Comparison of ENCODE assay signal across 19 cellular contexts in the genomic region with DNA sequence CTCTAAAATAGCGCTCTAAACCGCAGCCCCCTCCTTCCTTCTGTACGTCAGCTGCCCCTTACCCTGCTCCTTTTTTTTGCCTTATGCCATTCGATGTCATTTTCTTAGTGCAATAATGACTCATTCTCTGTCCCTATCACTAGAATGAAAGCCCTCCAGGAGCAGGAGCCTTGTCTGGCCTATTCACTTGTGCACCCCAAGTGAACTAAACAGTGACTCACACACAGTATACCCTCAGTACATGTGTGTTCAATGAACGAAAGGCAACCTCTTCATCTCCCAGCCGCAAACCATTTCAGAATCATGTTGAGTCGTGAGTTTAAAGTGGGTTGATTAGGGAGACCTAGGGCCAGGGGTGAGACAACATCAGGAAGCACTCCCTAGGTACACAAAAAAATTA. TPM values are rescaled to one million over a fixed set of nuclear protein-coding genes. Genes with fewer than 3 reads are reported as not detected.
DNase-seq lines count a peak whose midpoint lies in the region; ATAC-seq and TF ChIP-seq lines count a peak whose summit lies in the region.
"Had no signal": no experiment of that assay in that cellular context is flagged by ENCODE, and none has a peak within 500 bp of the region (broad histone marks: within the 10 kb centered on the region; RNA-seq: fewer than 3 reads in every experiment).

No MANE protein-coding gene starts in this region.

- H3F3A ChIP-seq in smooth muscle cell (ENCODE audit: low read depth): no peaks in the 10 kb centered on the region

- H3K4me3 ChIP-seq in smooth muscle cell (no peak overlapping the region), mammary epithelial cell (replicated peaks in 1 of 3; ENCODE audit: insufficient read depth in 1 of 3, low read depth in 2 of 3, low read length in 3 of 3) (no peak overlapping the region)
- H3K4me3 ChIP-seq: body of pancreas, lung, testis had no signal

- no peaks in the 10 kb centered on the region for H3K4me1 Mint-ChIP-seq in activated T-cell treated with anti-CD3 and anti-CD28 coated beads, Interleukin-2, amount 50 U/mL, for 72 hours (ENCODE audit: low read depth)
- H3K4me1 Mint-ChIP-seq in activated T-cell treated with anti-CD3 and anti-CD28 coated beads, Interleukin-2, amount 50 U/mL, for 24 hours (ENCODE audit: low read depth): peaks cover 1% of the 10 kb centered on the region
- H3K4me1 Mint-ChIP-seq: T-cell had no signal

- H3K9ac ChIP-seq in smooth muscle cell (ENCODE audit: low read depth): no peak overlapping the region
- H3K9ac ChIP-seq in mammary epithelial cell (ENCODE audit: insufficient read depth, low read length): no peak overlapping the region

- dilution Hi-C loops in mammary epithelial cell (cut with HindIII; ENCODE audit: low sequenced_read_pairs): no loop called here

- no peaks in the 10 kb centered on the region for H3K9me3 ChIP-seq in smooth muscle cell (replicated peaks; ENCODE audit: low read depth)
- H3K9me3 ChIP-seq in mammary epithelial cell (replicated peaks; ENCODE audit: insufficient read depth, low read length): no peaks in the 10 kb centered on the region
- H3K9me3 ChIP-seq: body of pancreas, testis had no signal

- DNase-seq in activated T-cell treated with anti-CD3 and anti-CD28 coated beads, Interleukin-2, amount 50 U/mL, for 72 hours: no peak
- DNase-seq in activated T-cell treated with anti-CD3 and anti-CD28 coated beads, Interleukin-2, amount 50 U/mL, for 24 hours: no peak
- DNase-seq in smooth muscle cell (lab: John Stamatoyannopoulos, UW; ENCODE audit: unreplicated experiment) (no peak), mammary epithelial cell (no peak), NCI-H1048 (lab: John Stamatoyannopoulos, UW) (no peak), DMS53 treated with DMSO at 0.1 percent for 48 hours (lab: John Stamatoyannopoulos, UW; ENCODE audit: unreplicated experiment) (no peak)
- DNase-seq: activated CD4-positive, CD25-positive, alpha-beta regulatory T cell treated with anti-CD3 and anti-CD28 coated beads, Interleukin-2, amount 50 U/mL, for 72 hours; body of pancreas; HCEC 1CT; KBM-7; NCI-H1417 treated with DMSO at 0.1 percent for 48 hours; NCI-H510A; T-cell had no signal

- H3K9me3 Mint-ChIP-seq in activated T-cell treated with anti-CD3 and anti-CD28 coated beads, Interleukin-2, amount 50 U/mL, for 72 hours: no peaks in the 10 kb centered on the region
- H3K9me3 Mint-ChIP-seq in activated T-cell treated with anti-CD3 and anti-CD28 coated beads, Interleukin-2, amount 50 U/mL, for 24 hours: no peaks in the 10 kb centered on the region
- H3K9me3 Mint-ChIP-seq: activated T-helper 1 cell treated with anti-CD3 and anti-CD28 coated beads, Interleukin-12 subunit alpha, Interleukin-12 subunit beta, Interleukin-2, Interleukin-4 antibody, amounts not matched to agents 30 ng/mL and 10 ng/mL and 1 ng/mL, durations not matched to agents 14 hours and 24 hours and 36 hours; T-cell had no signal

- no peak overlapping the region for H3K27ac Mint-ChIP-seq in activated T-cell treated with anti-CD3 and anti-CD28 coated beads, Interleukin-2, amount 50 U/mL, for 72 hours
- no peak overlapping the region for H3K27ac Mint-ChIP-seq in activated T-cell treated with anti-CD3 and anti-CD28 coated beads, Interleukin-2, amount 50 U/mL, for 24 hours
- H3K27ac Mint-ChIP-seq: activated T-helper 1 cell treated with anti-CD3 and anti-CD28 coated beads, Interleukin-12 subunit alpha, Interleukin-12 subunit beta, Interleukin-2, Interleukin-4 antibody, amounts not matched to agents 30 ng/mL and 10 ng/mL and 1 ng/mL, durations not matched to agents 14 hours and 24 hours and 36 hours; T-cell had no signal

- no peaks in the 10 kb centered on the region for H3K36me3 Mint-ChIP-seq in activated T-cell treated with anti-CD3 and anti-CD28 coated beads, Interleukin-2, amount 50 U/mL, for 72 hours (ENCODE audit: insufficient read depth in 2 of 2)
- H3K36me3 Mint-ChIP-seq in activated T-cell treated with anti-CD3 and anti-CD28 coated beads, Interleukin-2, amount 50 U/mL, for 24 hours (ENCODE audit: low read depth): peaks cover 17% of the 10 kb centered on the region
- H3K36me3 Mint-ChIP-seq: T-cell had no signal

- H3K79me2 ChIP-seq in smooth muscle cell (ENCODE audit: low read depth) (no peaks in the 10 kb centered on the region), mammary epithelial cell (ENCODE audit: insufficient read depth, low read length) (no peaks in the 10 kb centered on the region)

- H3K36me3 ChIP-seq in smooth muscle cell (ENCODE audit: low read depth): no peaks in the 10 kb centered on the region
- no peaks in the 10 kb centered on the region for H3K36me3 ChIP-seq in mammary epithelial cell (ENCODE audit: insufficient read depth, low read length)

- intact Hi-C loops in mammary epithelial cell (cut with micrococcal nuclease): no loop called here

- H3K4me1 ChIP-seq in smooth muscle cell (ENCODE audit: low read depth): peaks cover 18% of the 10 kb centered on the region
- H3K4me1 ChIP-seq in mammary epithelial cell (ENCODE audit: insufficient read depth, low read length): no peaks in the 10 kb centered on the region
- H3K4me1 ChIP-seq: body of pancreas, testis had no signal

- WGBS in smooth muscle cell (ENCODE audit: low lambda C conversion rate): 69% methylated on average over 7 of the region's 7 CpGs
- 83% methylated on average over 7 of the region's 7 CpGs for WGBS in mammary epithelial cell (ENCODE audit: low coverage, missing lambda C conversion rate)

- H3K4me3 Mint-ChIP-seq in activated T-cell treated with anti-CD3 and anti-CD28 coated beads, Interleukin-2, amount 50 U/mL, for 72 hours: no peak overlapping the region
- H3K4me3 Mint-ChIP-seq in activated T-cell treated with anti-CD3 and anti-CD28 coated beads, Interleukin-2, amount 50 U/mL, for 24 hours: no peak overlapping the region
- H3K4me3 Mint-ChIP-seq: activated T-helper 1 cell treated with anti-CD3 and anti-CD28 coated beads, Interleukin-12 subunit alpha, Interleukin-12 subunit beta, Interleukin-2, Interleukin-4 antibody, amounts not matched to agents 30 ng/mL and 10 ng/mL and 1 ng/mL, durations not matched to agents 14 hours and 24 hours and 36 hours; T-cell had no signal

- H3K27ac ChIP-seq in smooth muscle cell (ENCODE audit: low read depth) (peak overlapping the region; percentile 37), mammary epithelial cell (ENCODE audit: insufficient read depth, low read depth, low read length) (no peak overlapping the region)
- H3K27ac ChIP-seq: body of pancreas, testis had no signal

- H3K27me3 Mint-ChIP-seq in activated T-cell treated with anti-CD3 and anti-CD28 coated beads, Interleukin-2, amount 50 U/mL, for 72 hours (ENCODE audit: low read depth): peaks cover 12% of the 10 kb centered on the region
- no peaks in the 10 kb centered on the region for H3K27me3 Mint-ChIP-seq in activated T-cell treated with anti-CD3 and anti-CD28 coated beads, Interleukin-2, amount 50 U/mL, for 24 hours

- CTCF ChIA-PET in mammary epithelial cell (lab: Charles Lee; ENCODE audit: low non-redundant PET): no interaction called here

- in situ Hi-C loops in mammary epithelial cell (cut with MboI; ENCODE audit: low sequenced_read_pairs in 2 of 2): no loop called here

- H3K4me2 ChIP-seq in smooth muscle cell: no peak overlapping the region
- no peak overlapping the region for H3K4me2 ChIP-seq in mammary epithelial cell (ENCODE audit: insufficient read depth, low read depth, low read length)

- H2AFZ ChIP-seq in smooth muscle cell (ENCODE audit: low read depth) (no peak overlapping the region), mammary epithelial cell (ENCODE audit: low read depth, low read length) (no peak overlapping the region)

- BruUV-seq in mammary epithelial cell (replicated peaks; lab: Mats Ljungman, UMichigan): no TSS peak

- H4K20me1 ChIP-seq in smooth muscle cell (ENCODE audit: low read depth) (no peaks in the 10 kb centered on the region), mammary epithelial cell (ENCODE audit: insufficient read depth, low read length) (no peaks in the 10 kb centered on the region)

- ATAC-seq in activated T-cell treated with anti-CD3 and anti-CD28 coated beads, Interleukin-2, amount 50 U/mL, for 72 hours (replicated peaks in 1 of 2): peak; percentile 42 to 50
- ATAC-seq in GM21825 (IDR thresholded peaks at IDR 0.05; ENCODE audit: unreplicated experiment): peak; percentile 46
- ATAC-seq in HG03575 (IDR thresholded peaks at IDR 0.05; ENCODE audit: extremely low read depth, insufficient number of reproducible peaks, low FRiP score, unreplicated experiment): peak; percentile 38
- ATAC-seq: body of pancreas, T-cell had no signal

- TF ChIP-seq CTCF in smooth muscle cell (IDR thresholded peaks at IDR 0.05; ENCODE audit: borderline replicate concordance, insufficient read depth, poor library complexity, severe bottlenecking) (no peak), mammary epithelial cell (conservative IDR thresholded peaks at IDR 0.05 in 1 of 2, IDR thresholded peaks at IDR 0.05 in 1 of 2; ENCODE audit: extremely low read depth in 1 of 2, insufficient read depth in 1 of 2, low read depth in 1 of 2, low read length in 2 of 2) (no peak)

- H3K27me3 ChIP-seq in smooth muscle cell (ENCODE audit: low read depth): no peaks in the 10 kb centered on the region
- no peaks in the 10 kb centered on the region for H3K27me3 ChIP-seq in mammary epithelial cell (ENCODE audit: insufficient read depth, low read length)
- H3K27me3 ChIP-seq: body of pancreas, testis had no signal

RNA-seq across cellular contexts. Expression of gene SPATA19, which starts 50.7 kb away (rescaled TPM):
- total RNA-seq in activated T-cell treated with anti-CD3 and anti-CD28 coated beads, Interleukin-2, amount 50 U/mL, for 72 hours: not detected
- total RNA-seq in smooth muscle cell: 0.76 TPM in 1 of 2 replicates, not detected in the other
- polyA plus RNA-seq in smooth muscle cell: not detected in 2 replicates
- not detected for total RNA-seq in mammary epithelial cell
- not detected for polyA plus RNA-seq in mammary epithelial cell
- not detected for polyA minus RNA-seq in mammary epithelial cell
- total RNA-seq: A673; activated T-helper 1 cell treated with anti-CD3 and anti-CD28 coated beads, Interleukin-12 subunit alpha, Interleukin-12 subunit beta, Interleukin-2, Interleukin-4 antibody, amounts not matched to agents 30 ng/mL and 10 ng/mL and 1 ng/mL, durations not matched to agents 14 hours and 24 hours and 36 hours; body of pancreas; lung; T-cell had no signal
- polyA plus RNA-seq: lung had no signal
